ENCODE assay signal across 15 cellular contexts in genomic region chr7:21722371-21722770, GRCh38.
DNase-seq lines count a peak whose midpoint lies in the region; TF ChIP-seq lines count a peak whose summit lies in the region.
"Had no signal": no experiment of that assay in that cellular context is flagged by ENCODE, and none has a peak within 500 bp of the region (broad histone marks: within the 10 kb centered on the region; RNA-seq: fewer than 3 reads in every experiment).

No MANE protein-coding gene starts in this region.

- peak; percentile 49 for TF ChIP-seq CTCF in C4-2B (conservative IDR thresholded peaks at IDR 0.05)
- TF ChIP-seq CTCF in H9 (conservative IDR thresholded peaks at IDR 0.05): peak; percentile 55
- TF ChIP-seq CTCF in SU-DHL-6 (IDR thresholded peaks at IDR 0.05; ENCODE audit: insufficient read depth, low read length, poor library complexity, severe bottlenecking): peak; percentile 16
- TF ChIP-seq CTCF in kidney epithelial cell (IDR thresholded peaks at IDR 0.05; ENCODE audit: insufficient read depth, low read length, poor library complexity, severe bottlenecking): peak; percentile 19
- no peak for TF ChIP-seq CTCF in GM10266 (IDR thresholded peaks at IDR 0.05; ENCODE audit: control insufficient read depth, insufficient read depth, low read depth, missing control alignments)

- H3K27ac ChIP-seq in C4-2B (no peak overlapping the region), H9 (ENCODE audit: insufficient read length, low read depth, low read length) (no peak overlapping the region), SU-DHL-6 (ENCODE audit: low read depth, low read length) (no peak overlapping the region)
- H3K27ac ChIP-seq: spleen had no signal

- no peaks in the 10 kb centered on the region for H3K9me2 ChIP-seq in SU-DHL-6 (replicated peaks; ENCODE audit: insufficient read depth, low read length)

- no peak overlapping the region for H2BK5ac ChIP-seq in H9 (ENCODE audit: insufficient read length, low read length)

- H3K9ac ChIP-seq in H9 (ENCODE audit: extremely low read depth, insufficient read length, low read length) (no peak overlapping the region), SU-DHL-6 (ENCODE audit: low read length) (no peak overlapping the region)

- no peak overlapping the region for H2BK15ac ChIP-seq in H9 (ENCODE audit: low read depth, low read length)

- no peak overlapping the region for H3K27ac Mint-ChIP-seq in H9
- H3K27ac Mint-ChIP-seq in activated naive CD4-positive, alpha-beta T cell treated with anti-CD3 and anti-CD28 coated beads, Interleukin-2, amount 10 ng/mL, durations not matched to agents 7 days and 5 days: no peak overlapping the region
- H3K27ac Mint-ChIP-seq: stimulated activated naive CD8-positive, alpha-beta T cell treated with anti-CD3 and anti-CD28 coated beads, Interleukin-15, Interleukin-2, amounts not matched to agents 100 ng/mL and 50 ng/mL, for 24 hours had no signal

- no peaks in the 10 kb centered on the region for H3K4me1 Mint-ChIP-seq in H9
- H3K4me1 Mint-ChIP-seq in activated naive CD4-positive, alpha-beta T cell treated with anti-CD3 and anti-CD28 coated beads, Interleukin-2, amount 10 ng/mL, durations not matched to agents 7 days and 5 days: no peaks in the 10 kb centered on the region

- H3K27me3 ChIP-seq in H9 (ENCODE audit: insufficient read depth, low read length) (no peaks in the 10 kb centered on the region), SU-DHL-6 (ENCODE audit: low read length) (no peaks in the 10 kb centered on the region), kidney epithelial cell (ENCODE audit: control insufficient read depth, insufficient read depth, low read length) (no peaks in the 10 kb centered on the region)
- H3K27me3 ChIP-seq: spleen had no signal

- H4K91ac ChIP-seq in H9 (ENCODE audit: insufficient read length, low read depth, low read length): no peak overlapping the region

- H3K36me3 ChIP-seq in SU-DHL-6 (ENCODE audit: low read length): no peaks in the 10 kb centered on the region
- no peaks in the 10 kb centered on the region for H3K36me3 ChIP-seq in kidney epithelial cell (ENCODE audit: control insufficient read depth, insufficient read depth, low read length)
- H3K36me3 ChIP-seq: spleen had no signal

- no peak overlapping the region for H3K4ac ChIP-seq in H9 (ENCODE audit: low read depth, low read length)

- H2BK12ac ChIP-seq in H9 (ENCODE audit: insufficient read length, low read depth, low read length): no peak overlapping the region

- H3K36me3 Mint-ChIP-seq in H9 (ENCODE audit: insufficient read depth in 1 of 3, low read depth in 3 of 3): peaks cover 0 to 1% (median 0%) of the 10 kb centered on the region in 3 experiments; a peak in 1 of 7 replicates
- no peaks in the 10 kb centered on the region for H3K36me3 Mint-ChIP-seq in activated naive CD4-positive, alpha-beta T cell treated with anti-CD3 and anti-CD28 coated beads, Interleukin-2, amount 10 ng/mL, durations not matched to agents 7 days and 5 days

- H3K4me3 Mint-ChIP-seq in H9: no peak overlapping the region
- no peak overlapping the region for H3K4me3 Mint-ChIP-seq in activated naive CD4-positive, alpha-beta T cell treated with anti-CD3 and anti-CD28 coated beads, Interleukin-2, amount 10 ng/mL, durations not matched to agents 7 days and 5 days
- H3K4me3 Mint-ChIP-seq: stimulated activated naive CD8-positive, alpha-beta T cell treated with anti-CD3 and anti-CD28 coated beads, Interleukin-15, Interleukin-2, amounts not matched to agents 100 ng/mL and 50 ng/mL, for 24 hours had no signal

- H3T11ph ChIP-seq in H9 (ENCODE audit: low read length): no peak overlapping the region

- H4K20me1 ChIP-seq in H9 (ENCODE audit: control insufficient read depth, insufficient read depth, insufficient read length): no peaks in the 10 kb centered on the region
- H4K20me1 ChIP-seq in SU-DHL-6 (ENCODE audit: low read depth, low read length): no peaks in the 10 kb centered on the region

- H3K9me3 Mint-ChIP-seq in H9: peaks cover 0 to 1% of the 10 kb centered on the region in 2 experiments; a peak in 2 of 5 replicates
- H3K9me3 Mint-ChIP-seq in activated naive CD4-positive, alpha-beta T cell treated with anti-CD3 and anti-CD28 coated beads, Interleukin-2, amount 10 ng/mL, durations not matched to agents 7 days and 5 days: no peaks in the 10 kb centered on the region
- H3K9me3 Mint-ChIP-seq: stimulated activated naive CD8-positive, alpha-beta T cell treated with anti-CD3 and anti-CD28 coated beads, Interleukin-15, Interleukin-2, amounts not matched to agents 100 ng/mL and 50 ng/mL, for 24 hours had no signal

- H4K8ac ChIP-seq in H9 (replicated peaks; ENCODE audit: insufficient read length, low read depth, low read length): no peak overlapping the region

- no peak overlapping the region for H3K4me2 ChIP-seq in H9 (ENCODE audit: insufficient read depth, insufficient read length, low read length)
- no peak overlapping the region for H3K4me2 ChIP-seq in SU-DHL-6 (ENCODE audit: low read depth, low read length, poor library complexity, severe bottlenecking)

- no CpG with 5 or more reads among the region's 4 CpGs for WGBS in H9 (ENCODE audit: extremely low coverage, insufficient read length, low lambda C conversion rate)

- no peak overlapping the region for H3K23ac ChIP-seq in H9 (ENCODE audit: insufficient read length, low read depth, low read length)

- H3K23me2 ChIP-seq in H9 (ENCODE audit: insufficient read length, low read depth, low read length, poor library complexity, severe bottlenecking): no peaks in the 10 kb centered on the region

- no peaks in the 10 kb centered on the region for H3K27me3 Mint-ChIP-seq in H9 (ENCODE audit: low read depth)
- no peaks in the 10 kb centered on the region for H3K27me3 Mint-ChIP-seq in activated naive CD4-positive, alpha-beta T cell treated with anti-CD3 and anti-CD28 coated beads, Interleukin-2, amount 10 ng/mL, durations not matched to agents 7 days and 5 days

- H3K79me1 ChIP-seq in H9 (ENCODE audit: insufficient read depth, low read depth, low read length, poor library complexity, severe bottlenecking): no peaks in the 10 kb centered on the region

- H3K4me3 ChIP-seq in SU-DHL-6 (ENCODE audit: insufficient read depth, low read length, poor library complexity, severe bottlenecking): no peak overlapping the region
- H3K4me3 ChIP-seq in kidney epithelial cell (ENCODE audit: low read depth, low read length): no peak overlapping the region
- H3K4me3 ChIP-seq: spleen had no signal

- CTCF ChIA-PET in activated naive CD4-positive, alpha-beta T cell treated with anti-CD3 and anti-CD28 coated beads, Interleukin-2, amount 10 ng/mL, durations not matched to agents 7 days and 5 days (lab: Charles Lee): no interaction called here

- no peak overlapping the region for H2AK5ac ChIP-seq in H9 (ENCODE audit: insufficient read length, low read length)

- no peak overlapping the region for H2BK20ac ChIP-seq in H9 (ENCODE audit: low read depth, low read length, poor library complexity, severe bottlenecking)

- no peaks in the 10 kb centered on the region for H3F3A ChIP-seq in SU-DHL-6 (ENCODE audit: insufficient read depth)

- no peak overlapping the region for H4K5ac ChIP-seq in H9 (ENCODE audit: insufficient read length, low read depth, low read length)

- H3K79me2 ChIP-seq in H9 (ENCODE audit: insufficient read depth, low read length) (no peaks in the 10 kb centered on the region), SU-DHL-6 (ENCODE audit: insufficient read depth, low read length) (no peaks in the 10 kb centered on the region)

- H3K18ac ChIP-seq in H9 (ENCODE audit: insufficient read length, low read depth, low read length): no peak overlapping the region

- H3K56ac ChIP-seq in H9 (ENCODE audit: insufficient read length, low read depth, low read length): no peak overlapping the region

- H2AFZ ChIP-seq in H9 (ENCODE audit: low read length) (no peak overlapping the region), SU-DHL-6 (ENCODE audit: low read depth, low read length, severe bottlenecking) (no peak overlapping the region)

- H3K9me3 ChIP-seq in H9 (ENCODE audit: control insufficient read depth, low read depth, low read length) (no peaks in the 10 kb centered on the region), SU-DHL-6 (ENCODE audit: insufficient read depth, low read length) (no peaks in the 10 kb centered on the region)
- H3K9me3 ChIP-seq: spleen had no signal

- no peak overlapping the region for H2BK120ac ChIP-seq in H9 (ENCODE audit: low read depth, low read length, poor library complexity, severe bottlenecking)

- H3K4me1 ChIP-seq in H9 (ENCODE audit: insufficient read depth, low read length): no peaks in the 10 kb centered on the region
- H3K4me1 ChIP-seq: spleen had no signal

- H3K14ac ChIP-seq in H9 (ENCODE audit: insufficient read depth, low read length): no peak overlapping the region

- no peak for DNase-seq in H9
- DNase-seq in kidney epithelial cell (ENCODE audit: low read depth): no peak
- DNase-seq in activated naive CD4-positive, alpha-beta T cell treated with anti-CD3 and anti-CD28 coated beads, Interleukin-2, amount 10 ng/mL, durations not matched to agents 7 days and 5 days: no peak
- DNase-seq in activated naive CD4-positive, alpha-beta T cell treated with Interleukin-2 at 50 U/mL for 16 hours: no peak
- no peak for DNase-seq in NCI-H1048 (lab: John Stamatoyannopoulos, UW)
- DNase-seq in GM10266 (ENCODE audit: extremely low spot score): no peak
- DNase-seq: activated effector memory CD4-positive, alpha-beta T cell treated with Interleukin-2 at 50 U/mL for 16 hours; left colon; NCI-H748 treated with DMSO at 0.1 percent for 48 hours; RPMI8226; spleen; T-helper 1 cell had no signal
